Comparison of ENCODE assay signal across 9 cellular contexts in the genomic region with DNA sequence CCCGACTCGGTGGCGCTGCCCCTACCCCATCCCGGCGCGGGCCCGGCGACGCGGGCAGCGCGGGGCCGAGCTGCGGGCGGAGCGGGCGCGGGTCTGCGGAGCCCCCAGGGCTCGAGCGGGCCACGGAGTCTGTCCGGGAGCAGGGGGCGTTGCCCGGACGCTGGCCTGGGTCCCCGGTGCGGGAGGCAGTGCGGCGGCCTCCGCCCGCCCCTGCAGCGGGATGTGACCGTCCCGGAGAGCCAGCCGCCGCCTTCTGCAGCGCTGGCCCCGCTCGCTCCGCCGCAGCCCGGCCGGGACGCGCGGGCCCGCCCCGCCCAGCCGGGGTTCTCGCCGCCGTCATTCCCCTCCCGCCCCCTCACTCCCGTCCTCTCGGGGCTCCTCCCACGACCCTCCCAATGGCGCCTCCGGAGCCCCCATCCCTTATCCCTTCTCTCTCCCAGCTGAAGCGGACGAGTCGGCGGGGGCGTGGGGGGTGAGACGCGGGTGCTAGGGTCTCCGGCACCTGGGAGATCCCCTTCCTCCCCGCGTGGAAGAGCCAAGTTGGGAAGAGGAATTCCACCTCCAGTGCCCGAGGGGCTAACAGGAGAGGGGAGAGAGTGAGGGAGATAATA. TPM values are rescaled to one million over a fixed set of nuclear protein-coding genes. Genes with fewer than 3 reads are reported as not detected.
DNase-seq lines count a peak whose midpoint lies in the region; ATAC-seq lines count a peak whose summit lies in the region.
"Had no signal": no experiment of that assay in that cellular context is flagged by ENCODE, and none has a peak within 500 bp of the region (broad histone marks: within the 10 kb centered on the region; RNA-seq: fewer than 3 reads in every experiment).

FNDC4 (minus strand) TSS at position 257 of the 611 bp plus-strand sequence. CDS start 521 bp downstream, outside the sequence.

- peak within 1 kb of the TSS; percentile 52 for H3K4me3 Mint-ChIP-seq in activated CD8-positive, alpha-beta T cell treated with anti-CD3 and anti-CD28 coated beads, Interleukin-2, amount 10 ng/mL, durations not matched to agents 7 days and 5 days
- H3K4me3 Mint-ChIP-seq in naive thymus-derived CD8-positive, alpha-beta T cell: peak within 1 kb of the TSS; percentile 71 to 91 (median 78)

- H3K36me3 Mint-ChIP-seq in activated CD8-positive, alpha-beta T cell treated with anti-CD3 and anti-CD28 coated beads, Interleukin-2, amount 10 ng/mL, durations not matched to agents 7 days and 5 days (ENCODE audit: low read depth): no peaks in the 10 kb centered on the region
- no peaks in the 10 kb centered on the region for H3K36me3 Mint-ChIP-seq in naive thymus-derived CD8-positive, alpha-beta T cell

- H3K4me1 Mint-ChIP-seq in activated CD8-positive, alpha-beta T cell treated with anti-CD3 and anti-CD28 coated beads, Interleukin-2, amount 10 ng/mL, durations not matched to agents 7 days and 5 days (ENCODE audit: low read depth): peaks cover 21% of the 10 kb centered on the region
- H3K4me1 Mint-ChIP-seq in naive thymus-derived CD8-positive, alpha-beta T cell: peaks cover 7 to 26% (median 18%) of the 10 kb centered on the region in 4 donors

- POLR2A ChIA-PET in activated CD8-positive, alpha-beta T cell treated with anti-CD3 and anti-CD28 coated beads, Interleukin-2, amount 10 ng/mL, durations not matched to agents 7 days and 5 days (lab: Charles Lee): interaction anchor here (0.6 kb wide), 2 partner anchors 141 to 1316 kb away, joined by 3 read pairs; no protein-coding TSS in a partner anchor
- POLR2A ChIA-PET in naive thymus-derived CD8-positive, alpha-beta T cell (lab: Charles Lee): interaction anchor here (0.6 kb wide), 2 partner anchors 10 to 70 kb away, joined by 4 to 6 read pairs; no protein-coding TSS in a partner anchor

- DNase-seq in NCI-H82 (lab: John Stamatoyannopoulos, UW): peak; percentile 58
- no peak for DNase-seq in NCI-H82 treated with DMSO at 0.1 percent for 48 hours (lab: John Stamatoyannopoulos, UW; ENCODE audit: unreplicated experiment)
- DNase-seq in activated CD8-positive, alpha-beta T cell treated with anti-CD3 and anti-CD28 coated beads, Interleukin-2, amount 10 ng/mL, durations not matched to agents 7 days and 5 days: no peak
- peak; percentile 8 for DNase-seq in fibroblast of gingiva (ENCODE audit: low read depth)
- DNase-seq in naive thymus-derived CD8-positive, alpha-beta T cell: peak in 6 of 10 donors; percentile 7 to 30 (median 24)
- DNase-seq in SHP77 treated with DMSO at 0.1 percent for 48 hours (lab: John Stamatoyannopoulos, UW): no peak
- DNase-seq: DND-41 had no signal

- CTCF ChIA-PET in activated CD8-positive, alpha-beta T cell treated with anti-CD3 and anti-CD28 coated beads, Interleukin-2, amount 10 ng/mL, durations not matched to agents 7 days and 5 days (lab: Charles Lee): interaction anchor here (1.7 kb wide), 1 partner anchor 209 kb away, joined by 4 read pairs; no protein-coding TSS in a partner anchor

- ATAC-seq in activated CD8-positive, alpha-beta T cell treated with anti-CD3 and anti-CD28 coated beads, Interleukin-2, amount 10 ng/mL, durations not matched to agents 7 days and 5 days: peak; percentile 78
- peak; percentile 70 to 86 for ATAC-seq in naive thymus-derived CD8-positive, alpha-beta T cell
- no peak for ATAC-seq in HG02678 (IDR thresholded peaks at IDR 0.05; ENCODE audit: unreplicated experiment)
- ATAC-seq in GM18517 (IDR thresholded peaks at IDR 0.05; ENCODE audit: unreplicated experiment): no peak

- peaks cover 56% of the 10 kb centered on the region for H3K27me3 Mint-ChIP-seq in activated CD8-positive, alpha-beta T cell treated with anti-CD3 and anti-CD28 coated beads, Interleukin-2, amount 10 ng/mL, durations not matched to agents 7 days and 5 days (ENCODE audit: low read depth)
- peaks cover 30 to 65% (median 48%) of the 10 kb centered on the region in 5 donors for H3K27me3 Mint-ChIP-seq in naive thymus-derived CD8-positive, alpha-beta T cell

- no peaks in the 10 kb centered on the region for H3K9me3 Mint-ChIP-seq in activated CD8-positive, alpha-beta T cell treated with anti-CD3 and anti-CD28 coated beads, Interleukin-2, amount 10 ng/mL, durations not matched to agents 7 days and 5 days (ENCODE audit: insufficient read depth)
- no peaks in the 10 kb centered on the region for H3K9me3 Mint-ChIP-seq in naive thymus-derived CD8-positive, alpha-beta T cell

- H3K27ac Mint-ChIP-seq in activated CD8-positive, alpha-beta T cell treated with anti-CD3 and anti-CD28 coated beads, Interleukin-2, amount 10 ng/mL, durations not matched to agents 7 days and 5 days: no peak within 1 kb of the TSS
- peak within 1 kb of the TSS in 9 of 10 donors; percentile 20 to 90 (median 64) for H3K27ac Mint-ChIP-seq in naive thymus-derived CD8-positive, alpha-beta T cell

RNA-seq across cellular contexts. Expression of gene FNDC4, which starts in this region (rescaled TPM):
- not detected for total RNA-seq in activated CD8-positive, alpha-beta T cell treated with anti-CD3 and anti-CD28 coated beads, Interleukin-2, amount 10 ng/mL, durations not matched to agents 7 days and 5 days
- not detected for total RNA-seq in naive thymus-derived CD8-positive, alpha-beta T cell
- polyA plus RNA-seq in naive thymus-derived CD8-positive, alpha-beta T cell: under 1 TPM in 2 of 3 donors, not detected in 1; 0.09 to 0.15 TPM

Comparison
In these comparisons a context has a peak if more than half of its experiments do, and no peak if none do; other contexts are left out.
1. DNase-seq: peak in NCI-H82 (single experiment) and fibroblast of gingiva (single experiment); none in NCI-H82 treated with DMSO at 0.1 percent for 48 hours (single experiment), activated CD8-positive, alpha-beta T cell treated with anti-CD3 and anti-CD28 coated beads, Interleukin-2, amount 10 ng/mL, durations not matched to agents 7 days and 5 days (single experiment) and SHP77 treated with DMSO at 0.1 percent for 48 hours (single experiment).
2. Peak in ATAC-seq in activated CD8-positive, alpha-beta T cell treated with anti-CD3 and anti-CD28 coated beads, Interleukin-2, amount 10 ng/mL, durations not matched to agents 7 days and 5 days; RNA of the gene not detected or under 1 TPM.
3. Peak in DNase-seq and ATAC-seq in naive thymus-derived CD8-positive, alpha-beta T cell; RNA of the gene not detected or under 1 TPM.